ENCODE assay signal across 8 cellular contexts in genomic region chr16:24540575-24541240, GRCh38. TPM values are rescaled to one million over a fixed set of nuclear protein-coding genes. Genes with fewer than 3 reads are reported as not detected.
DNase-seq lines count a peak whose midpoint lies in the region; ATAC-seq, FAIRE-seq and TF ChIP-seq lines count a peak whose summit lies in the region.

No MANE protein-coding gene starts in this region.

- peak overlapping the region; percentile 92 for H3K27ac Mint-ChIP-seq in T-helper 1 cell treated with Interleukin-12 subunit alpha and Interleukin-12 subunit beta and Interleukin-4 antibody, amounts not matched to agents 30 μg/mL and 1 μg/mL, for 36 hours
- H3K27ac Mint-ChIP-seq in nephron: peak overlapping the region; percentile 98

- no peaks in the 10 kb centered on the region for H3K27me3 Mint-ChIP-seq in T-helper 1 cell treated with Interleukin-12 subunit alpha and Interleukin-12 subunit beta and Interleukin-4 antibody, amounts not matched to agents 30 μg/mL and 1 μg/mL, for 36 hours (ENCODE audit: low read depth)
- H3K27me3 Mint-ChIP-seq in nephron (ENCODE audit: low read depth): no peaks in the 10 kb centered on the region

- TF ChIP-seq CTCF in HFF-Myc (IDR thresholded peaks at IDR 0.05; ENCODE audit: low read depth, low read length, missing control alignments): no peak
- TF ChIP-seq CTCF in epithelial cell of esophagus (IDR thresholded peaks at IDR 0.05; ENCODE audit: insufficient read depth, low read depth, low read length, missing control alignments): no peak
- no peak for TF ChIP-seq CTCF in nephron (IDR thresholded peaks at IDR 0.05; ENCODE audit: unreplicated experiment in 3 of 3)

- no peaks in the 10 kb centered on the region for H3K9me3 Mint-ChIP-seq in T-helper 1 cell treated with Interleukin-12 subunit alpha and Interleukin-12 subunit beta and Interleukin-4 antibody, amounts not matched to agents 30 μg/mL and 1 μg/mL, for 36 hours
- H3K9me3 Mint-ChIP-seq in nephron: no peaks in the 10 kb centered on the region

- peaks cover 37% of the 10 kb centered on the region for H3K36me3 Mint-ChIP-seq in T-helper 1 cell treated with Interleukin-12 subunit alpha and Interleukin-12 subunit beta and Interleukin-4 antibody, amounts not matched to agents 30 μg/mL and 1 μg/mL, for 36 hours (ENCODE audit: low read depth)
- H3K36me3 Mint-ChIP-seq in nephron (ENCODE audit: low read depth): peaks cover 29% of the 10 kb centered on the region

- no peak for ATAC-seq in GM21576 (IDR thresholded peaks at IDR 0.05; ENCODE audit: unreplicated experiment)

- H3K4me1 Mint-ChIP-seq in T-helper 1 cell treated with Interleukin-12 subunit alpha and Interleukin-12 subunit beta and Interleukin-4 antibody, amounts not matched to agents 30 μg/mL and 1 μg/mL, for 36 hours (ENCODE audit: low read depth): peaks cover 40% of the 10 kb centered on the region
- peaks cover 32% of the 10 kb centered on the region for H3K4me1 Mint-ChIP-seq in nephron

- H3K4me3 Mint-ChIP-seq in T-helper 1 cell treated with Interleukin-12 subunit alpha and Interleukin-12 subunit beta and Interleukin-4 antibody, amounts not matched to agents 30 μg/mL and 1 μg/mL, for 36 hours: peak overlapping the region; percentile 95
- H3K4me3 Mint-ChIP-seq in nephron: peak overlapping the region; percentile 93 to 100 (median 95)

- peak; percentile 23 for DNase-seq in CD1c-positive myeloid dendritic cell (ENCODE audit: extremely low spot score)
- DNase-seq in HFF-Myc (ENCODE audit: extremely low read depth, low read depth): no peak
- DNase-seq in epithelial cell of esophagus (ENCODE audit: low read depth): peak; percentile 28
- no peak for DNase-seq in frontal cortex (ENCODE audit: low spot score in 2 of 2)
- no peak for DNase-seq in cerebellum (ENCODE audit: low spot score)

- no peak for FAIRE-seq in frontal cortex (lab: Jason Lieb, UNC)

- H3K4me3 ChIP-seq in HFF-Myc (replicated peaks; ENCODE audit: low read depth, low read length) (peak overlapping the region; percentile 97), epithelial cell of esophagus (ENCODE audit: low read length) (peak overlapping the region; percentile 86)

RNA-seq across cellular contexts. Expression of gene RBBP6, which starts 1.3 kb away (rescaled TPM):
- total RNA-seq in frontal cortex: 35.5 TPM
- total RNA-seq in cerebellum: 90.0 TPM

Comparison
In these comparisons a context has a peak if more than half of its experiments do, and no peak if none do; other contexts are left out.
1. DNase-seq: peak in CD1c-positive myeloid dendritic cell (single experiment) and epithelial cell of esophagus (single experiment); none in HFF-Myc (single experiment), frontal cortex (0 of 2) and cerebellum (single experiment).